In the genomic region with DNA sequence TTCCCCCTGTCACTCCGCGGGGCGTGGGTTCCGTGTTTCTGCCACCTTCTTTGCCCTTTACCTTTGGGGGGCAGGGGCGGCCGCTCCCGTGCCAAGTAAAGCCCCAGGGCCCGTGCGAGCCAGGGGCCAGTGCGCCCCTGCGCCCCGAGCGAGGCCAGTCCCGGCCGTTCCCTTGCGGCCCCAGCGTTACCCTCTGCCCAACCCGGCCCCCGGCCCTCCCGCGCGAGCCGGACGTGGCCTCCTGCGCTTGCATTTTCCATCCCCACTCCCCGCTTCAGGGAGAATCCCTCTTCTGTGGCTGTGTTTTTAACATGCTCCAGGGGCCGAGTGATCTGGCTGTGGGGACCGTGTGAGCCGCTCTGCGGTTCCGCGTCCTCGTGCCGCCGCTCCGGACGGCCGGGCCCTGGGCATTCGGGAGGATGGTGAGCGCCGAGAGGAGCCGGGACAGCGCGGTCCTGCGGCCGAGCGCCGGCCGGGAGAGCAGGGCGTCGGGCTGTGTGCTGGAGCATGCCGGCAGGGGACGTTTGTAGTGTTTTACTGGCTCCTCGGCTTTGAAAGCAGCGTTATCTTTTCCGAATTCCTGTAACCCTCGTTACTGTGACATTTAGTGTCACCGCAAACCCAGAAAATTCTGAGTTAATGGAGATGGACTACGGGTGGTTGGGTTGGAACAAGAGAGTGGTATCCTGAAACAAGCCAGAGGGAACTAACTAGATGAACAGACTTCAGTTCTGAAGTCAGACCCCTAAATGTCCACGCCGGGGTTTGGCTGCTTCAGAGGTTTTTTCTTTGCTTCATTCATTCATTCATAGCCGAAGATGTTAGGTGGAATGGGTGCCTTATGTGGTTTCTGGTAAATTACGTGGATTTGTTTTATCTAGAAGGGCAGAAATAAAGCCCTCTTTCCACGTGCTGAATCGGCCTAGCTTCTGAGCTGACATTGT, we compare ENCODE assay signal across 8 cellular contexts. TPM values are rescaled to one million over a fixed set of nuclear protein-coding genes. Genes with fewer than 3 reads are reported as not detected.
DNase-seq lines count a peak whose midpoint lies in the region; ATAC-seq, FAIRE-seq and TF ChIP-seq lines count a peak whose summit lies in the region.

No MANE protein-coding gene starts in this region.

- peak overlapping the region; percentile 89 for H3K4me2 ChIP-seq in HepG2 (ENCODE audit: low read depth, low read length)

- H3K36me3 ChIP-seq in WERI-Rb-1 (no peaks in the 10 kb centered on the region), HepG2 (replicated peaks in 1 of 2; ENCODE audit: control insufficient read depth in 1 of 2, insufficient read depth in 2 of 2, low read length in 2 of 2) (no peaks in the 10 kb centered on the region)

- H3K79me2 ChIP-seq in HepG2 (ENCODE audit: insufficient read depth, low read length), result peaks cover 56% of the 10 kb centered on the region

- peaks cover 60% of the 10 kb centered on the region for H3K4me1 Mint-ChIP-seq in HFFc6 (ENCODE audit: low read depth)
- peaks cover 58% of the 10 kb centered on the region for H3K4me1 Mint-ChIP-seq in dendritic cell treated with granulocyte-macrophage colony-stimulating factor and Interleukin-4, amounts not matched to agents 40 ng/mL and 50 ng/mL, for 4 days (ENCODE audit: low read depth)

- H3K4me1 ChIP-seq in HepG2 (ENCODE audit: insufficient read depth, low read length), result peaks cover 40% of the 10 kb centered on the region

- no peak for TF ChIP-seq EP300 in HepG2 (IDR thresholded peaks at IDR 0.05; ENCODE audit: low read depth in 2 of 2, low read length in 2 of 2)
- TF ChIP-seq EP300 in HepG2 (CRISPR knock-in tag; IDR thresholded peaks at IDR 0.05; ENCODE audit: borderline replicate concordance), result no peak

- TF ChIP-seq POLR2A in HepG2 (IDR thresholded peaks at IDR 0.05; ENCODE audit: insufficient read depth in 1 of 2, low read depth in 2 of 2, low read length in 2 of 2), result no peak

- H3K27ac ChIP-seq in C4-2B (peak overlapping the region; percentile 82), WERI-Rb-1 (no peak overlapping the region), HepG2 (ENCODE audit: extremely low read length, insufficient read depth, low read length) (peak overlapping the region; percentile 78)

- no peaks in the 10 kb centered on the region for H3K9me3 Mint-ChIP-seq in HFFc6
- no peaks in the 10 kb centered on the region for H3K9me3 Mint-ChIP-seq in dendritic cell treated with granulocyte-macrophage colony-stimulating factor and Interleukin-4, amounts not matched to agents 40 ng/mL and 50 ng/mL, for 4 days

- CTCF ChIA-PET in HepG2 (lab: Yijun Ruan, JAX; ENCODE audit: low intra/inter-chr PET ratio, low total read pairs), result no interaction called here

- in situ Hi-C loops in HepG2 (cut with HindIII; ENCODE audit: extremely low pct_ligation_motif_present, low pct_unique_long_range_greater_than_20kb), result no loop called here

- intact Hi-C loops in dendritic cell treated with granulocyte-macrophage colony-stimulating factor and Interleukin-4, amounts not matched to agents 40 ng/mL and 50 ng/mL, for 4 days (cut with micrococcal nuclease), result loop anchor here (5.0 kb wide), 3 partner anchors 66 to 511 kb away; partner anchors contain the start of gene ABCB10
- intact Hi-C loops in HepG2 (cut with micrococcal nuclease; ENCODE audit: unreplicated experiment), result loop anchor here (1.0 to 5.0 kb wide), 3 partner anchors 36 to 91 kb away; no protein-coding TSS in a partner anchor

- H3K4me3 ChIP-seq in WERI-Rb-1 (ENCODE audit: low read depth, low read length), result peak overlapping the region; percentile 67
- peak overlapping the region; percentile 84 to 93 (median 88) for H3K4me3 ChIP-seq in HepG2 (replicated peaks in 1 of 3; ENCODE audit: insufficient read depth in 1 of 3, low read depth in 2 of 3, low read length in 3 of 3)

- peak; percentile 11 for DNase-seq in HFFc6
- DNase-seq in WERI-Rb-1, result no peak
- no peak for DNase-seq in HepG2 (ENCODE audit: low spot score)
- DNase-seq in stimulated activated CD4-positive, alpha-beta T cell treated with anti-CD3 and anti-CD28 coated beads, Interleukin-4, amount 100 ng/mL, for 4 hours, result peak; percentile 10 to 29
- no peak for DNase-seq in SKM-1 (lab: John Stamatoyannopoulos, UW; ENCODE audit: unreplicated experiment)
- DNase-seq in SW 1271 (lab: John Stamatoyannopoulos, UW), result no peak

- H3K4me3 Mint-ChIP-seq in HFFc6, result peak overlapping the region; percentile 92
- peak overlapping the region; percentile 88 for H3K4me3 Mint-ChIP-seq in dendritic cell treated with granulocyte-macrophage colony-stimulating factor and Interleukin-4, amounts not matched to agents 40 ng/mL and 50 ng/mL, for 4 days

- peaks cover 3% of the 10 kb centered on the region for H3K27me3 Mint-ChIP-seq in HFFc6 (ENCODE audit: insufficient read depth)
- peaks cover 3% of the 10 kb centered on the region for H3K27me3 Mint-ChIP-seq in dendritic cell treated with granulocyte-macrophage colony-stimulating factor and Interleukin-4, amounts not matched to agents 40 ng/mL and 50 ng/mL, for 4 days

- H3K36me3 Mint-ChIP-seq in HFFc6 (ENCODE audit: low read depth), result no peaks in the 10 kb centered on the region
- peaks cover 11% of the 10 kb centered on the region for H3K36me3 Mint-ChIP-seq in dendritic cell treated with granulocyte-macrophage colony-stimulating factor and Interleukin-4, amounts not matched to agents 40 ng/mL and 50 ng/mL, for 4 days (ENCODE audit: low read depth)

- POLR2A ChIA-PET in HepG2 (lab: Yijun Ruan, JAX), result no interaction called here

- WGBS in HepG2 (ENCODE audit: low lambda C conversion rate), result 2% methylated on average over 35 of the region's 65 CpGs

- H3K9ac ChIP-seq in HepG2 (ENCODE audit: insufficient read depth, low read depth, low read length), result peak overlapping the region; percentile 80

- peaks cover 24% of the 10 kb centered on the region; the same call in 1 of the 2 replicates for H4K20me1 ChIP-seq in HepG2 (ENCODE audit: insufficient read depth, low read length)

- TF ChIP-seq RAD21 in HepG2 (CRISPR knock-in tag; IDR thresholded peaks at IDR 0.05), result no peak; the same call in 1 of the 2 replicates

- peak; percentile 72 for ATAC-seq in HepG2

- TF ChIP-seq CTCF in C4-2B (conservative IDR thresholded peaks at IDR 0.05) (no peak), HFFc6 (IDR thresholded peaks at IDR 0.05) (peak; percentile 35; the same call in 1 of the 2 replicates), WERI-Rb-1 (IDR thresholded peaks at IDR 0.05; ENCODE audit: low read depth, low read length) (no peak), HepG2 (CRISPR knock-in tag; IDR thresholded peaks at IDR 0.05) (no peak)

- peak; percentile 4 for FAIRE-seq in HepG2 (lab: Jason Lieb, UNC)

- H3K27me3 ChIP-seq in WERI-Rb-1 (ENCODE audit: insufficient read depth, low read depth, severe bottlenecking), result no peaks in the 10 kb centered on the region
- no peaks in the 10 kb centered on the region for H3K27me3 ChIP-seq in HepG2 (ENCODE audit: control insufficient read depth in 1 of 2, insufficient read depth in 2 of 2, low read length in 2 of 2)

- H2AFZ ChIP-seq in HepG2 (ENCODE audit: low read length), result no peak overlapping the region

- no TSS peak for BruUV-seq in HepG2 (replicated peaks; lab: Mats Ljungman, UMichigan)

- H3K9me3 ChIP-seq in WERI-Rb-1 (ENCODE audit: severe bottlenecking) (no peaks in the 10 kb centered on the region), HepG2 (ENCODE audit: low read length) (0 out of 2 replicates have a peak, but pooled peaks cover 3% of the 10 kb centered on the region)

- peak overlapping the region; percentile 86 for H3K27ac Mint-ChIP-seq in HFFc6
- peak overlapping the region; percentile 91 for H3K27ac Mint-ChIP-seq in dendritic cell treated with granulocyte-macrophage colony-stimulating factor and Interleukin-4, amounts not matched to agents 40 ng/mL and 50 ng/mL, for 4 days

TF ChIP-seq in HepG2, 621 proteins besides CTCF, POLR2A, EP300 and RAD21 (continues in another document):
- TF ChIP-seq MXD4 (CRISPR knock-in tag; IDR thresholded peaks at IDR 0.05) (0 out of 2 replicates have a peak, but pooled peaks have one; percentile 33), FOXJ3 (CRISPR knock-in tag; IDR thresholded peaks at IDR 0.05; ENCODE audit: borderline replicate concordance) (no peak), ZNF501 (CRISPR knock-in tag; IDR thresholded peaks at IDR 0.05) (peak; percentile 34; the same call in 1 of the 2 replicates), POLR2AphosphoS2 (IDR thresholded peaks at IDR 0.05; ENCODE audit: low read depth, low read length) (no peak), ZNF782 (CRISPR knock-in tag; IDR thresholded peaks at IDR 0.05; ENCODE audit: borderline replicate concordance) (0 out of 2 replicates have a peak, but pooled peaks have one; percentile 42), ZBTB7B (CRISPR knock-in tag; IDR thresholded peaks at IDR 0.05) (0 out of 2 replicates have a peak, but pooled peaks have one; percentile 17)

RNA-seq across cellular contexts. Expression of gene GALNT2, which starts 1.1 kb away (rescaled TPM):
- total RNA-seq in HFFc6 (2021; fragmentation: NEBNext Ultra II Directional; extraction: Animal tissue kit (Norgen Biotek cat#: 25700)), result 100 to 1,000 TPM; 174 to 194 (median 181) TPM
- 18.1 and 39.6 TPM in 2 replicates for total RNA-seq in HepG2 (2016; rRNA removed; fragmentation: Illumina TruSeq; extraction: Trizol)
- 5.4 TPM in 2 replicates for total RNA-seq in HepG2 (2016; cell fraction: cytosol; rRNA removed; fragmentation: Illumina TruSeq; extraction: Trizol; ENCODE audit: low read depth)
- 15.0 and 40.1 TPM in 2 replicates for total RNA-seq in HepG2 (2016; cell fraction: insoluble cytoplasmic fraction; rRNA removed; fragmentation: Illumina TruSeq; extraction: Trizol)
- total RNA-seq in HepG2 (2016; cell fraction: membrane; rRNA removed; fragmentation: Illumina TruSeq; extraction: Trizol), result 12.5 and 13.0 TPM in 2 replicates
- 37.9 and 44.3 TPM in 2 replicates for total RNA-seq in HepG2 (2016; cell fraction: nucleus; rRNA removed; fragmentation: Illumina TruSeq; extraction: Trizol)
- polyA plus RNA-seq in HepG2 (2011; rRNA removed), result 39.3 and 44.2 TPM in 2 replicates
- polyA plus RNA-seq in HepG2 (2011; cell fraction: cytosol; rRNA removed), result 49.4 and 53.3 TPM in 2 replicates
- 41.5 and 42.3 TPM in 2 replicates for polyA plus RNA-seq in HepG2 (2011; cell fraction: nucleus; rRNA removed)
- 62.4 and 72.1 TPM in 2 replicates for polyA plus RNA-seq in HepG2 (2012)
- polyA plus RNA-seq in HepG2 (2016; cell fraction: cytosol; fragmentation: Illumina TruSeq; extraction: Trizol; ENCODE audit: low read depth), result 5.6 and 5.7 TPM in 2 replicates
- 17.3 and 20.6 TPM in 2 replicates for polyA plus RNA-seq in HepG2 (2016; cell fraction: insoluble cytoplasmic fraction; fragmentation: Illumina TruSeq; extraction: Trizol; ENCODE audit: low read depth)
- 9.2 TPM in 2 replicates for polyA plus RNA-seq in HepG2 (2016; cell fraction: membrane; fragmentation: Illumina TruSeq; extraction: Trizol; ENCODE audit: low read depth)
- 63.7 and 66.5 TPM in 2 replicates for polyA plus RNA-seq in HepG2 (2016; cell fraction: nucleus; fragmentation: Illumina TruSeq; extraction: Trizol; ENCODE audit: insufficient read depth, low read depth)
- 56.6 and 150 TPM in 2 replicates for polyA minus RNA-seq in HepG2 (2011; rRNA and poly(A)+ RNA removed; ENCODE audit: low replicate concordance)
- 31.7 and 33.5 TPM in 2 replicates for polyA minus RNA-seq in HepG2 (2011; cell fraction: cytosol; rRNA and poly(A)+ RNA removed)
- 30.0 and 30.1 TPM in 2 replicates for polyA minus RNA-seq in HepG2 (2011; cell fraction: nucleus; rRNA and poly(A)+ RNA removed)

Comparison
In these comparisons a context has a peak if more than half of its experiments do, and no peak if none do; other contexts are left out.
1. DNase-seq: peak in HFFc6 (single experiment) and stimulated activated CD4-positive, alpha-beta T cell treated with anti-CD3 and anti-CD28 coated beads, Interleukin-4, amount 100 ng/mL, for 4 hours (2 of 2); none in WERI-Rb-1 (single experiment), HepG2 (single experiment), SKM-1 (single experiment) and SW 1271 (0 of 2).